Comparison of ENCODE assay signal across 19 cellular contexts in the genomic region with DNA sequence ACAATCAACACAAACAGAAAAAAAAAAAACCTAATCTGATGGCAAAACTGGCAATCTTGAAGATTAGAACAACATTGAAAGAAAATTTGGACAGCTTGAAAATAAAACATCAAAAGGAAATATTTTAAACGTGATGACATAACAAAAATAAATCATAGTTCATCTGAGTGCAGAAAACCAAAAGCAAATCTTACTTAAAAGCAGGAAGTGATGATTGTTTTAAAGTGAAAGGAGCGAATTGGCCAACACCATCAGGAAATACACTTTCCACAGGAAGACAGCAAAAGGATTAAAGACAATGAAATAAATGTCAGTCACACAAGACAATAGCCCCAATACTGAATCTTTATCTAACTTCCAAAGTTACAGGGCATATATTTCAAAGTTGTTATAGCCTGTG.
"Had no signal": no experiment of that assay in that cellular context is flagged by ENCODE, and none has a peak within 500 bp of the region (broad histone marks: within the 10 kb centered on the region; RNA-seq: fewer than 3 reads in every experiment).

No MANE protein-coding gene starts in this region.

- H2AFZ ChIP-seq: hepatocyte, parathyroid adenoma had no signal

- H3K27ac Mint-ChIP-seq: effector memory CD8-positive, alpha-beta T cell; naive thymus-derived CD4-positive, alpha-beta T cell; nephron progenitor cell had no signal

- H3K36me3 ChIP-seq: spleen had no signal

- H3K4me3 Mint-ChIP-seq: effector memory CD8-positive, alpha-beta T cell; naive thymus-derived CD4-positive, alpha-beta T cell; nephron progenitor cell had no signal

- DNase-seq: cortex of kidney; effector memory CD8-positive, alpha-beta T cell; erythroblast; foreskin keratinocyte; head of caudate nucleus; left colon; left ventricle myocardium superior; naive thymus-derived CD4-positive, alpha-beta T cell; nephron progenitor cell; psoas muscle; spleen; stimulated activated CD4-positive, alpha-beta T cell treated with anti-CD3 and anti-CD28 coated beads, Interleukin-15, amount 100 ng/mL, for 24 hours; stimulated activated CD4-positive, alpha-beta T cell treated with anti-CD3 and anti-CD28 coated beads, Interleukin-1b, Interleukin-23, amount 100 ng/mL, for 48 hours; stimulated activated CD4-positive, alpha-beta T cell treated with anti-CD3 and anti-CD28 coated beads, Interleukin-4, amount 100 ng/mL, for 4 hours; stimulated activated naive CD4-positive, alpha-beta T cell; trophoblast cell had no signal

- H3K27me3 ChIP-seq: foreskin keratinocyte, hepatocyte, spleen had no signal

- H3K4me2 ChIP-seq: hepatocyte had no signal

- H3K9me3 ChIP-seq: psoas muscle, spleen had no signal

- H3K9ac ChIP-seq: parathyroid adenoma had no signal

- H3K79me2 ChIP-seq: hepatocyte, parathyroid adenoma had no signal

- H3K27ac ChIP-seq: foreskin keratinocyte, hepatocyte, parathyroid adenoma, psoas muscle, spleen had no signal

- H3K4me3 ChIP-seq: hepatocyte, psoas muscle, spleen had no signal

- H3K4me1 Mint-ChIP-seq: naive thymus-derived CD4-positive, alpha-beta T cell; nephron progenitor cell had no signal

- H3K36me3 Mint-ChIP-seq: naive thymus-derived CD4-positive, alpha-beta T cell had no signal

- H3K4me1 ChIP-seq: foreskin keratinocyte, parathyroid adenoma, psoas muscle had no signal

- H3K27me3 Mint-ChIP-seq: effector memory CD8-positive, alpha-beta T cell; naive thymus-derived CD4-positive, alpha-beta T cell had no signal

- ATAC-seq: effector memory CD8-positive, alpha-beta T cell; foreskin keratinocyte; left colon; left ventricle myocardium superior; naive thymus-derived CD4-positive, alpha-beta T cell; psoas muscle; sciatic nerve had no signal

- H3K9me3 Mint-ChIP-seq: nephron progenitor cell had no signal
